ENCODE assay signal across 29 cellular contexts in the genomic region with DNA sequence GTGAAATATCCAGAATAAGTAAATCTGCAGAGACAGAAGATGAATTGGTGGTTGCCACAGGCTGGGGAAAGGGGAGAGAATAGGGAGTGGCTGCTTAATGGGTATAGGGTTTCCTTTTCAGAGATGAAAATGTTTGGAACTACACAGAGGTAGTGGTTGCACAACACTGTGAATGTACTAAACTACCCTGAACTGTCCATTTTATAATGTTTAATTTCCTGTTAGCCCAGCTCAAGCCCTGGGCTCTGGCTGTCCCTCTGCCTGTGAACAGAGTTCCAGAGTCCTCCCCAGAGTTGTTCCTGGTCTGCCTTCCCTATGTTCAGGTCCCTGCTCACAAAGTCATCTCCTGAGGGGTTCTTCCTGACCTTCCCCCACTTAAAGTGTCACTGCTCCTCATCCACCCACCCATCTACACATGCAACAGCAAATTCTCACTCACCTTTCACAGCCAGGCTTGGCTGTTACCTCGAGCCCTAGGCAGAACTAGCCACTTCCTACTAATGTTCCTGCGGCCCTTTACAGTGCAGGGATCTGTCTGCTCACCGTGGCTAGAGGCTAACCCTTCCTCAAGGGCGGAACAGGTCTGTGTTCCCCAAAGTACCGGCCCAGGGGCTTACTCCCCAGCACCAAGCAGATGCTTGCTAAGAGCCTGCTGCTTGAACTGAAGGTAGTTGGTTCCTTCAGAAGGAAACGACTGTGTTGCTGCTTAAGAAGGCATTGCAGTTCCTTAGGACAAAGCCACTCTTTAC. TPM values are rescaled to one million over a fixed set of nuclear protein-coding genes. Genes with fewer than 3 reads are reported as not detected.
A peak's percentile ranks its signal among the peaks of the same experiment; 100 is the strongest.
DNase-seq lines count a peak whose midpoint lies in the region; ATAC-seq and TF ChIP-seq lines count a peak whose summit lies in the region.
"Had no signal": no experiment of that assay in that cellular context is flagged by ENCODE, and none has a peak within 500 bp of the region (broad histone marks: within the 10 kb centered on the region; RNA-seq: fewer than 3 reads in every experiment).

No MANE protein-coding gene starts in this region.

- H3K9me3 ChIP-seq in adrenal gland (replicated peaks in 1 of 3): no peaks in the 10 kb centered on the region
- no peaks in the 10 kb centered on the region for H3K9me3 ChIP-seq in liver (ENCODE audit: control insufficient read depth in 4 of 4, low read length in 3 of 4)
- no peaks in the 10 kb centered on the region for H3K9me3 ChIP-seq in stomach
- no peaks in the 10 kb centered on the region for H3K9me3 ChIP-seq in GM23248 (ENCODE audit: low read depth)
- H3K9me3 ChIP-seq: heart left ventricle, pancreas, testis, uterus had no signal

- no peak overlapping the region for H3K4me3 ChIP-seq in adrenal gland
- H3K4me3 ChIP-seq in liver (ENCODE audit: low read depth in 1 of 3, low read length in 3 of 3): peak overlapping the region; percentile 7 to 76 (median 57)
- no peak overlapping the region for H3K4me3 ChIP-seq in stomach
- no peak overlapping the region for H3K4me3 ChIP-seq in GM23248
- H3K4me3 ChIP-seq: heart left ventricle, pancreas, testis, uterus had no signal

- in situ Hi-C loops in GM23248 (cut with MboI): no loop called here

- TF ChIP-seq POLR2A in adrenal gland (IDR thresholded peaks at IDR 0.05): no peak
- no peak for TF ChIP-seq POLR2A in stomach (IDR thresholded peaks at IDR 0.05)

- no peak for ATAC-seq in GM19035 (IDR thresholded peaks at IDR 0.05; ENCODE audit: unreplicated experiment)
- ATAC-seq: activated CD4-positive, alpha-beta T cell treated with anti-CD3 and anti-CD28 coated beads for 36 hours; heart left ventricle had no signal

- WGBS in adrenal gland, 4 donors: 69 to 81% (median 76%) methylated on average over 6 of the region's 6 CpGs
- 39% methylated on average over 6 of the region's 6 CpGs for WGBS in liver
- 80 to 89% (median 89%) methylated on average over 4 to 6 of the region's 6 CpGs for WGBS in stomach, 5 donors
- WGBS in GM23248 (ENCODE audit: low coverage in 1 of 2, low lambda C conversion rate in 2 of 2, missing lambda C conversion rate in 2 of 2), 2 experiments: 92% methylated on average over 6 of the region's 6 CpGs

- H3K79me2 ChIP-seq in GM23248 (ENCODE audit: insufficient read depth): no peaks in the 10 kb centered on the region

- H3K4me3 Mint-ChIP-seq in activated CD4-positive, alpha-beta T cell treated with anti-CD3 and anti-CD28 coated beads, Interleukin-2, amount 10 ng/mL, durations not matched to agents 24 days and 14 days: no peak overlapping the region
- H3K4me3 Mint-ChIP-seq: activated CD4-positive, alpha-beta T cell treated with anti-CD3 and anti-CD28 coated beads for 36 hours; activated T-cell treated with anti-CD3 and anti-CD28 coated beads, Interleukin-2, amount 50 U/mL, for 24 hours; CD14-positive monocyte; dendritic cell treated with granulocyte-macrophage colony-stimulating factor and Interleukin-4, amounts not matched to agents 40 ng/mL and 50 ng/mL, for 4 days; neural crest cell; T-helper 2 cell treated with Interferon-gamma antibody and Interleukin-4, amounts not matched to agents 5 μg/mL and 100 μg/mL, for 36 hours had no signal

- DNase-seq in activated CD4-positive, alpha-beta T cell treated with anti-CD3 and anti-CD28 coated beads, Interleukin-2, amount 10 ng/mL, durations not matched to agents 24 days and 14 days: no peak
- DNase-seq in activated CD4-positive, alpha-beta T cell treated with anti-CD3 and anti-CD28 coated beads, Interleukin-2, amount 50 U/mL, for 4 hours: no peak
- DNase-seq in adrenal gland: peak in 4 of 7 donors; percentile 3 to 34 (median 18)
- peak; percentile 9 for DNase-seq in stomach
- DNase-seq in NAMALWA (ENCODE audit: low spot score): no peak
- no peak for DNase-seq in GM23248
- DNase-seq: 8988T; activated CD4-positive, alpha-beta T cell treated with anti-CD3 and anti-CD28 coated beads for 36 hours; activated T-cell treated with anti-CD3 and anti-CD28 coated beads, Interleukin-2, amount 50 U/mL, for 24 hours; Calu3; DMS79; foreskin fibroblast; heart left ventricle; NCI-H1092 treated with DMSO at 0.1 percent for 48 hours; NCI-H187; NCI-H524; NK-92 treated with Interleukin-12 subunit alpha and Interleukin-12 subunit beta, amount 100 ng/mL, for 24 hours; pancreas; Right ventricle myocardium superior; stimulated activated CD4-positive, alpha-beta T cell treated with anti-CD3 and anti-CD28 coated beads, Interleukin-1b, Interleukin-23, amount 100 ng/mL, for 48 hours; stimulated activated naive CD4-positive, alpha-beta T cell treated with Interleukin-2 at 50 U/mL for 16 hours; testis; uterus had no signal

- H3K9ac ChIP-seq in liver (ENCODE audit: low read depth in 1 of 2, low read length in 2 of 2): peak overlapping the region; percentile 2 to 64
- H3K9ac ChIP-seq in GM23248: no peak overlapping the region

- no peaks in the 10 kb centered on the region for H3K9me2 ChIP-seq in GM23248 (ENCODE audit: insufficient read depth)

- H3K27ac Mint-ChIP-seq in activated CD4-positive, alpha-beta T cell treated with anti-CD3 and anti-CD28 coated beads, Interleukin-2, amount 10 ng/mL, durations not matched to agents 24 days and 14 days: peak overlapping the region; percentile 15
- H3K27ac Mint-ChIP-seq: activated CD4-positive, alpha-beta T cell treated with anti-CD3 and anti-CD28 coated beads for 36 hours; activated T-cell treated with anti-CD3 and anti-CD28 coated beads, Interleukin-2, amount 50 U/mL, for 24 hours; dendritic cell treated with granulocyte-macrophage colony-stimulating factor and Interleukin-4, amounts not matched to agents 40 ng/mL and 50 ng/mL, for 4 days; T-helper 2 cell treated with Interferon-gamma antibody and Interleukin-4, amounts not matched to agents 5 μg/mL and 100 μg/mL, for 36 hours had no signal

- H3K27me3 Mint-ChIP-seq in activated CD4-positive, alpha-beta T cell treated with anti-CD3 and anti-CD28 coated beads, Interleukin-2, amount 10 ng/mL, durations not matched to agents 24 days and 14 days: no peaks in the 10 kb centered on the region
- H3K27me3 Mint-ChIP-seq: activated CD4-positive, alpha-beta T cell treated with anti-CD3 and anti-CD28 coated beads for 36 hours; activated T-cell treated with anti-CD3 and anti-CD28 coated beads, Interleukin-2, amount 50 U/mL, for 24 hours; dendritic cell treated with granulocyte-macrophage colony-stimulating factor and Interleukin-4, amounts not matched to agents 40 ng/mL and 50 ng/mL, for 4 days had no signal

- H3K27me3 ChIP-seq in adrenal gland: no peaks in the 10 kb centered on the region
- H3K27me3 ChIP-seq in liver (ENCODE audit: control insufficient read depth in 4 of 4, insufficient read depth in 4 of 4, low read length in 3 of 4): no peaks in the 10 kb centered on the region
- H3K27me3 ChIP-seq in stomach: no peaks in the 10 kb centered on the region
- no peaks in the 10 kb centered on the region for H3K27me3 ChIP-seq in GM23248 (replicated peaks; ENCODE audit: insufficient read depth)
- H3K27me3 ChIP-seq: heart left ventricle, pancreas, testis, uterus had no signal

- peaks cover 0 to 71% of the 10 kb centered on the region in 2 donors for H3K36me3 ChIP-seq in adrenal gland (replicated peaks in 1 of 2)
- H3K36me3 ChIP-seq in liver (ENCODE audit: control insufficient read depth in 4 of 4, insufficient read depth in 3 of 4, low read depth in 1 of 4, low read length in 3 of 4): peaks cover 4 to 40% (median 35%) of the 10 kb centered on the region in 4 donors
- peaks cover 25 to 83% (median 65%) of the 10 kb centered on the region in 4 donors for H3K36me3 ChIP-seq in stomach
- H3K36me3 ChIP-seq in GM23248 (ENCODE audit: low read depth): peaks cover 4% of the 10 kb centered on the region; the same call in 1 of the 2 replicates
- H3K36me3 ChIP-seq: uterus had no signal

- H3K4me2 ChIP-seq in GM23248 (ENCODE audit: unreplicated experiment): no peak overlapping the region

- peaks cover 12% of the 10 kb centered on the region for H3K4me1 Mint-ChIP-seq in activated CD4-positive, alpha-beta T cell treated with anti-CD3 and anti-CD28 coated beads, Interleukin-2, amount 10 ng/mL, durations not matched to agents 24 days and 14 days
- H3K4me1 Mint-ChIP-seq: activated CD4-positive, alpha-beta T cell treated with anti-CD3 and anti-CD28 coated beads for 36 hours had no signal

- H3K4me1 ChIP-seq in adrenal gland (replicated peaks in 1 of 2): peaks cover 19 to 80% of the 10 kb centered on the region in 2 donors
- peaks cover 45 to 88% (median 83%) of the 10 kb centered on the region in 4 donors for H3K4me1 ChIP-seq in liver (ENCODE audit: control insufficient read depth in 4 of 4, insufficient read depth in 4 of 4, low read length in 3 of 4)
- H3K4me1 ChIP-seq in stomach: peaks cover 0 to 27% (median 11%) of the 10 kb centered on the region in 4 donors
- H3K4me1 ChIP-seq in GM23248 (ENCODE audit: insufficient read depth): no peaks in the 10 kb centered on the region
- H3K4me1 ChIP-seq: pancreas, uterus had no signal

- no peak overlapping the region for H2AFZ ChIP-seq in GM23248

- H3K36me3 Mint-ChIP-seq in activated CD4-positive, alpha-beta T cell treated with anti-CD3 and anti-CD28 coated beads, Interleukin-2, amount 10 ng/mL, durations not matched to agents 24 days and 14 days (ENCODE audit: low read depth): peaks cover 63% of the 10 kb centered on the region

- intact Hi-C loops in activated CD4-positive, alpha-beta T cell treated with anti-CD3 and anti-CD28 coated beads, Interleukin-2, amount 10 ng/mL, durations not matched to agents 24 days and 14 days (cut with micrococcal nuclease): no loop called here
- intact Hi-C loops in adrenal gland (cut with DNase I) (no loop called here), stomach (cut with DNase I; ENCODE audit: low total_unique reads) (no loop called here)

- H3K27ac ChIP-seq in adrenal gland (peak overlapping the region in 3 of 5 donors; percentile 8 to 69 (median 39)), liver (ENCODE audit: low read depth in 1 of 2, low read length in 2 of 2) (peak overlapping the region; percentile 47 to 83), stomach (no peak overlapping the region), GM23248 (no peak overlapping the region)
- H3K27ac ChIP-seq: heart left ventricle, pancreas, testis, uterus had no signal

- TF ChIP-seq CTCF in adrenal gland (IDR thresholded peaks at IDR 0.05): no peak
- no peak for TF ChIP-seq CTCF in liver (IDR thresholded peaks at IDR 0.05; ENCODE audit: low read depth, low read length, missing input control)
- no peak for TF ChIP-seq CTCF in stomach (IDR thresholded peaks at IDR 0.05)

- no peaks in the 10 kb centered on the region for H4K20me1 ChIP-seq in GM23248 (ENCODE audit: insufficient read depth)

- peak in 1 of 2 donors; percentile 33 for TF ChIP-seq RAD21 in liver (IDR thresholded peaks at IDR 0.05)

- no peak for TF ChIP-seq EP300 in stomach (IDR thresholded peaks at IDR 0.05)

- no peaks in the 10 kb centered on the region for H3K9me3 Mint-ChIP-seq in activated CD4-positive, alpha-beta T cell treated with anti-CD3 and anti-CD28 coated beads, Interleukin-2, amount 10 ng/mL, durations not matched to agents 24 days and 14 days
- H3K9me3 Mint-ChIP-seq: activated T-cell treated with anti-CD3 and anti-CD28 coated beads, Interleukin-2, amount 50 U/mL, for 24 hours; dendritic cell treated with granulocyte-macrophage colony-stimulating factor and Interleukin-4, amounts not matched to agents 40 ng/mL and 50 ng/mL, for 4 days; neural crest cell; T-helper 2 cell treated with Interferon-gamma antibody and Interleukin-4, amounts not matched to agents 5 μg/mL and 100 μg/mL, for 36 hours had no signal

- no peaks in the 10 kb centered on the region for H3F3A ChIP-seq in GM23248 (ENCODE audit: insufficient read depth)

RNA-seq across cellular contexts. Expression of gene DHCR24, which starts 22.4 kb away (rescaled TPM):
- total RNA-seq in activated CD4-positive, alpha-beta T cell treated with anti-CD3 and anti-CD28 coated beads, Interleukin-2, amount 10 ng/mL, durations not matched to agents 24 days and 14 days: 207 and 211 TPM in 2 replicates
- total RNA-seq in adrenal gland: 1,000 to 10,000 TPM; 1,178 to 4,240 (median 2,741) TPM
- 1,000 to 10,000 TPM in 1 of 3 donors, 100 to 1,000 TPM in 2; 138 to 3,356 (median 348) TPM for polyA plus RNA-seq in adrenal gland
- 100 to 1,000 TPM; 495 to 815 TPM for total RNA-seq in liver
- polyA plus RNA-seq in liver: 100 to 1,000 TPM; 271 to 705 TPM
- total RNA-seq in stomach: 100 to 1,000 TPM in 1 of 5 donors, 10 to 100 TPM in 4; 25.7 to 347 (median 67.9) TPM
- 10 to 100 TPM; 20.0 to 77.5 (median 70.1) TPM for polyA plus RNA-seq in stomach
- 40.7 and 63.4 TPM in 2 replicates for total RNA-seq in GM23248 (2014; rRNA removed; shearing (Covaris generic))
- 42.5 and 44.1 TPM in 2 replicates for polyA plus RNA-seq in GM23248 (2016; fragmentation: Nextera tagmentation; extraction: Ambion mirVana)

Comparison
In these comparisons a context has a peak if more than half of its experiments do, and no peak if none do; other contexts are left out.
1. DNase-seq: peak in adrenal gland (4 of 7) and stomach (single experiment); none in activated CD4-positive, alpha-beta T cell treated with anti-CD3 and anti-CD28 coated beads, Interleukin-2, amount 10 ng/mL, durations not matched to agents 24 days and 14 days (single experiment), activated CD4-positive, alpha-beta T cell treated with anti-CD3 and anti-CD28 coated beads, Interleukin-2, amount 50 U/mL, for 4 hours (0 of 2), NAMALWA (single experiment) and GM23248 (single experiment).
2. H3K27ac ChIP-seq: peak in adrenal gland (3 of 5) and liver (2 of 2); none in stomach (0 of 5) and GM23248 (single experiment).
3. H3K4me3 ChIP-seq: peak in liver (3 of 3); none in adrenal gland (0 of 4), stomach (0 of 4) and GM23248 (single experiment).